8 cellular contexts compared by ENCODE assay signal in the genomic region with DNA sequence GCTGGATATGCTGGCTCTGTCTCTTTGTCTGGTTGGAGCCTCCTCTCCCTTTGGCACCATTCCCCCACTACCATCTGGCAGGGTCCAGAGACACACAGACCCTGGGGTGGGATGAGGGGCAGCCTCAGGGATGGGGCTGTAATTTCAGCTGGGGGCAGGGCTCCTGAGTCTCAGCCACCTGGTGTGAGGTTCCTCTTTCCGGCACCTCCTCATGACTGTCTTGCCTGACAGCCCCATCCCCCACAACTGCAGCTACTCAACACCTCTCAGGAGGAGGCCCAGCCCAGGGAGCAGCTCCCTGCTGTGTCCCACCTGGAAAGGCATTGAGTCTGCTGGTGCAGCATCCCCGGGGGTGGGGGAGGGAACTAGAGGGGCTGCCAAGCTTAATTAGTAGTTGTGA. TPM values are rescaled to one million over a fixed set of nuclear protein-coding genes. Genes with fewer than 3 reads are reported as not detected.
DNase-seq lines count a peak whose midpoint lies in the region; ATAC-seq, FAIRE-seq and TF ChIP-seq lines count a peak whose summit lies in the region.

No MANE protein-coding gene starts in this region.

- no peaks in the 10 kb centered on the region for H3K9me3 Mint-ChIP-seq in WTC11

- TF ChIP-seq CTCF in HL-60 (IDR thresholded peaks at IDR 0.05; ENCODE audit: insufficient read depth, low read length), result no peak
- TF ChIP-seq CTCF in WTC11 (IDR thresholded peaks at IDR 0.05), result no peak
- TF ChIP-seq CTCF in PC-9 (conservative IDR thresholded peaks at IDR 0.05), result no peak
- no peak for TF ChIP-seq CTCF in stomach (IDR thresholded peaks at IDR 0.05)

- FAIRE-seq in GM12891 (lab: Jason Lieb, UNC), result peak; percentile 88

- intact Hi-C loops in PC-9 (cut with micrococcal nuclease; ENCODE audit: unreplicated experiment), result no loop called here
- intact Hi-C loops in head of caudate nucleus (cut with DNase I), result loop anchor here (2.0 kb wide), 1 partner anchor 56 kb away; no protein-coding TSS in a partner anchor
- intact Hi-C loops in stomach (cut with DNase I; ENCODE audit: low total_unique reads), result loop anchor here (5.0 kb wide), 1 partner anchor 61 kb away; no protein-coding TSS in a partner anchor

- no peak overlapping the region for H2AFZ ChIP-seq in PC-9

- H3K9me2 ChIP-seq in PC-9 (ENCODE audit: insufficient read depth), result no peaks in the 10 kb centered on the region

- H3K9me3 ChIP-seq in PC-9 (ENCODE audit: insufficient read depth, low read depth) (no peaks in the 10 kb centered on the region), stomach (no peaks in the 10 kb centered on the region)

- no peaks in the 10 kb centered on the region for H3K27me3 Mint-ChIP-seq in WTC11 (ENCODE audit: low read depth)

- no peak for TF ChIP-seq EP300 in stomach (IDR thresholded peaks at IDR 0.05)

- peak; percentile 83 for ATAC-seq in GM21390 (IDR thresholded peaks at IDR 0.05; ENCODE audit: unreplicated experiment)
- ATAC-seq in WTC11, result no peak

- H3K27ac Mint-ChIP-seq in WTC11, result no peak overlapping the region

- H3K4me1 ChIP-seq in PC-9 (replicated peaks; ENCODE audit: insufficient read depth), result 0 out of 2 replicates have a peak, but pooled peaks cover 10% of the 10 kb centered on the region
- peaks cover 5 to 25% (median 10%) of the 10 kb centered on the region in 4 donors for H3K4me1 ChIP-seq in stomach

- TF ChIP-seq POLR2A in GM12891 (IDR thresholded peaks at IDR 0.05; ENCODE audit: low read depth, low read length), result no peak; the same call in 1 of the 2 replicates
- TF ChIP-seq POLR2A in stomach (IDR thresholded peaks at IDR 0.05), result no peak

- no peaks in the 10 kb centered on the region for H3K79me2 ChIP-seq in PC-9 (ENCODE audit: low read depth)

- no peak overlapping the region for H3K4me3 Mint-ChIP-seq in WTC11

- peaks cover 11% of the 10 kb centered on the region; the same call in 1 of the 2 replicates for H3F3A ChIP-seq in PC-9 (ENCODE audit: insufficient read depth, low read depth)

- DNase-seq in GM12891 (ENCODE audit: insufficient read length, low spot score) (peak; percentile 80), HL-60 (ENCODE audit: low read depth in 1 of 2, low spot score in 1 of 2) (peak; percentile 52 to 87), WTC11 (ENCODE audit: low spot score) (peak; percentile 38), PC-9 (no peak), head of caudate nucleus (no peak), stomach (no peak)
- DNase-seq in activated CD4-positive, alpha-beta T cell treated with anti-CD3 and anti-CD28 coated beads, Interleukin-2, amount 50 U/mL, for 4 hours, result no peak

- BruUV-seq in PC-9 (replicated peaks; lab: Mats Ljungman, UMichigan), result no TSS peak

- H3K4me2 ChIP-seq in PC-9, result no peak overlapping the region

- H3K4me3 ChIP-seq in HL-60 (replicated peaks; ENCODE audit: insufficient read depth, low read length) (no peak overlapping the region), PC-9 (no peak overlapping the region), stomach (no peak overlapping the region)

- POLR2A ChIA-PET in WTC11 (lab: Charles Lee) (interaction anchor here (1.9 kb wide), 1 partner anchor 11 kb away, joined by 5 read pairs; a partner anchor contains a TSS), PC-9 (lab: Charles Lee; ENCODE audit: unreplicated experiment) (interaction anchor here (1.5 kb wide), 1 partner anchor 12 kb away, joined by 6 read pairs; no protein-coding TSS in a partner anchor)

- CTCF ChIA-PET in WTC11 (lab: Charles Lee) (interaction anchor here (0.9 to 5.9 kb wide), 5 partner anchors 12 to 97 kb away, joined by 6 to 100 read pairs (median 53); a partner anchor contains a TSS), PC-9 (lab: Charles Lee) (interaction anchor here (1.1 kb wide), 1 partner anchor 57 kb away, joined by 3 read pairs; no protein-coding TSS in a partner anchor)

- H3K27me3 ChIP-seq in HL-60 (ENCODE audit: insufficient read depth, poor library complexity, severe bottlenecking), result no peaks in the 10 kb centered on the region
- no peaks in the 10 kb centered on the region for H3K27me3 ChIP-seq in PC-9 (ENCODE audit: insufficient read depth, low read depth)
- H3K27me3 ChIP-seq in stomach, result no peaks in the 10 kb centered on the region

- H4K20me1 ChIP-seq in PC-9 (ENCODE audit: insufficient read depth), result no peaks in the 10 kb centered on the region

- H3K4me1 Mint-ChIP-seq in WTC11, result peaks cover 55% of the 10 kb centered on the region

- H3K27ac ChIP-seq in HL-60 (replicated peaks), result peak overlapping the region; percentile 66
- no peak overlapping the region for H3K27ac ChIP-seq in PC-9
- peak overlapping the region in 1 of 5 donors; percentile 12 for H3K27ac ChIP-seq in stomach

- 51 to 81% (median 64%) methylated on average over 2 of the region's 2 CpGs for WGBS in stomach, 5 donors

- no peaks in the 10 kb centered on the region for H3K36me3 Mint-ChIP-seq in WTC11

- H3K36me3 ChIP-seq in PC-9 (ENCODE audit: low read depth) (no peaks in the 10 kb centered on the region), stomach (no peaks in the 10 kb centered on the region)

TF ChIP-seq in GM12891, 5 proteins besides CTCF, POLR2A, EP300 and RAD21:
- TF ChIP-seq SPI1 (IDR thresholded peaks at IDR 0.05; ENCODE audit: low read depth, low read length) (peak; percentile 69), POU2F2 (IDR thresholded peaks at IDR 0.05; ENCODE audit: low read depth, low read length) (no peak), PAX5 (IDR thresholded peaks at IDR 0.05; ENCODE audit: insufficient read depth, low read length, severe bottlenecking) (no peak), POLR2AphosphoS5 (IDR thresholded peaks at IDR 0.05; ENCODE audit: low read depth, low read length) (peak; percentile 50; the same call in 1 of the 2 replicates), TAF1 (IDR thresholded peaks at IDR 0.05; ENCODE audit: low read depth, low read length) (peak; percentile 93)

TF ChIP-seq in WTC11, 78 proteins besides CTCF, POLR2A, EP300 and RAD21:
- no peak for TF ChIP-seq PRRX2 (CRISPR knock-in tag; IDR thresholded peaks at IDR 0.05)
- peak; percentile 50; the same call in 1 of the 2 replicates for TF ChIP-seq TEAD1 (CRISPR knock-in tag; IDR thresholded peaks at IDR 0.05)
- TF ChIP-seq, protein P1, sequence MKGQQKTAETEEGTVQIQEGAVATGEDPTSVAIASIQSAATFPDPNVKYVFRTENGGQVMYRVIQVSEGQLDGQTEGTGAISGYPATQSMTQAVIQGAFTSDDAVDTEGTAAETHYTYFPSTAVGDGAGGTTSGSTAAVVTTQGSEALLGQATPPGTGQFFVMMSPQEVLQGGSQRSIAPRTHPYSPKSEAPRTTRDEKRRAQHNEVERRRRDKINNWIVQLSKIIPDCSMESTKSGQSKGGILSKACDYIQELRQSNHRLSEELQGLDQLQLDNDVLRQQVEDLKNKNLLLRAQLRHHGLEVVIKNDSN (CRISPR knock-in tag; IDR thresholded peaks at IDR 0.05), result 0 out of 2 replicates have a peak, but pooled peaks have one; percentile 20
- TF ChIP-seq SP1 (CRISPR knock-in tag; conservative IDR thresholded peaks at IDR 0.05), result 0 out of 2 replicates have a peak, but pooled peaks have one; percentile 25
- peak; percentile 100 for TF ChIP-seq ZNF423 (CRISPR knock-in tag; IDR thresholded peaks at IDR 0.05)
- TF ChIP-seq, protein P2, sequence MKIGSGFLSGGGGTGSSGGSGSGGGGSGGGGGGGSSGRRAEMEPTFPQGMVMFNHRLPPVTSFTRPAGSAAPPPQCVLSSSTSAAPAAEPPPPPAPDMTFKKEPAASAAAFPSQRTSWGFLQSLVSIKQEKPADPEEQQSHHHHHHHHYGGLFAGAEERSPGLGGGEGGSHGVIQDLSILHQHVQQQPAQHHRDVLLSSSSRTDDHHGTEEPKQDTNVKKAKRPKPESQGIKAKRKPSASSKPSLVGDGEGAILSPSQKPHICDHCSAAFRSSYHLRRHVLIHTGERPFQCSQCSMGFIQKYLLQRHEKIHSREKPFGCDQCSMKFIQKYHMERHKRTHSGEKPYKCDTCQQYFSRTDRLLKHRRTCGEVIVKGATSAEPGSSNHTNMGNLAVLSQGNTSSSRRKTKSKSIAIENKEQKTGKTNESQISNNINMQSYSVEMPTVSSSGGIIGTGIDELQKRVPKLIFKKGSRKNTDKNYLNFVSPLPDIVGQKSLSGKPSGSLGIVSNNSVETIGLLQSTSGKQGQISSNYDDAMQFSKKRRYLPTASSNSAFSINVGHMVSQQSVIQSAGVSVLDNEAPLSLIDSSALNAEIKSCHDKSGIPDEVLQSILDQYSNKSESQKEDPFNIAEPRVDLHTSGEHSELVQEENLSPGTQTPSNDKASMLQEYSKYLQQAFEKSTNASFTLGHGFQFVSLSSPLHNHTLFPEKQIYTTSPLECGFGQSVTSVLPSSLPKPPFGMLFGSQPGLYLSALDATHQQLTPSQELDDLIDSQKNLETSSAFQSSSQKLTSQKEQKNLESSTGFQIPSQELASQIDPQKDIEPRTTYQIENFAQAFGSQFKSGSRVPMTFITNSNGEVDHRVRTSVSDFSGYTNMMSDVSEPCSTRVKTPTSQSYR (CRISPR knock-in tag; IDR thresholded peaks at IDR 0.05), result peak; percentile 92
- peak; percentile 25; the same call in 1 of the 2 replicates for TF ChIP-seq ETV6 (CRISPR knock-in tag; IDR thresholded peaks at IDR 0.05)
- TF ChIP-seq FOXP1 (CRISPR knock-in tag; IDR thresholded peaks at IDR 0.05; ENCODE audit: borderline replicate concordance), result peak; percentile 35; the same call in 1 of the 2 replicates
- TF ChIP-seq SMAD3 (CRISPR knock-in tag; IDR thresholded peaks at IDR 0.05; ENCODE audit: borderline replicate concordance), result no peak

RNA-seq across cellular contexts. Expression of a gene that starts 11.7 kb away (rescaled TPM):
- 5,398 TPM for polyA plus RNA-seq in GM12891 (2012; ENCODE audit: low read depth, missing spikeins)
- total RNA-seq in WTC11 (2021) (2,564 to 2,814 TPM (median 2,812 TPM) in 3 replicates), PC-9 (2021) (2,907 and 3,838 TPM in 2 replicates), stomach (1,000 to 10,000 TPM in 4 of 5 donors, 100 to 1,000 TPM in 1; 899 to 3,971 (median 1,858) TPM)
- polyA plus RNA-seq in stomach, result 1,000 to 10,000 TPM; 4,327 to 6,427 (median 4,820) TPM

RNA-seq across cellular contexts. Expression of a gene that starts 46.7 kb away (rescaled TPM):
- polyA plus RNA-seq in GM12891 (2012; ENCODE audit: low read depth, missing spikeins), result 11.7 TPM
- total RNA-seq in WTC11 (2021) (58.1 to 69.9 TPM (median 61.5 TPM) in 3 replicates), PC-9 (2021) (94.3 and 100.0 TPM in 2 replicates), stomach (10 to 100 TPM; 14.2 to 32.9 (median 21.6) TPM)
- 10 to 100 TPM in 1 of 3 donors, 1 to 10 TPM in 2; 6.4 to 15.3 (median 7.2) TPM for polyA plus RNA-seq in stomach

RNA-seq across cellular contexts. Expression of a gene that starts 48.5 kb away (rescaled TPM):
- 7,750 TPM for polyA plus RNA-seq in GM12891 (2012; ENCODE audit: low read depth, missing spikeins)
- 28.2 to 47.6 TPM (median 44.3 TPM) in 3 replicates for total RNA-seq in WTC11 (2021)
- 41.1 and 52.0 TPM in 2 replicates for total RNA-seq in PC-9 (2021)
- total RNA-seq in stomach, result 1,000 to 10,000 TPM in 1 of 5 donors, 100 to 1,000 TPM in 4; 102 to 1,185 (median 324) TPM
- polyA plus RNA-seq in stomach, result 100 to 1,000 TPM; 177 to 883 (median 268) TPM

Comparison
In these comparisons a context has a peak if more than half of its experiments do, and no peak if none do; other contexts are left out.
1. DNase-seq: peak in GM12891 (single experiment), HL-60 (2 of 2) and WTC11 (single experiment); none in PC-9 (0 of 2), activated CD4-positive, alpha-beta T cell treated with anti-CD3 and anti-CD28 coated beads, Interleukin-2, amount 50 U/mL, for 4 hours (0 of 2), head of caudate nucleus (0 of 42) and stomach (single experiment).